8 cellular contexts compared by ENCODE assay signal in the genomic region with DNA sequence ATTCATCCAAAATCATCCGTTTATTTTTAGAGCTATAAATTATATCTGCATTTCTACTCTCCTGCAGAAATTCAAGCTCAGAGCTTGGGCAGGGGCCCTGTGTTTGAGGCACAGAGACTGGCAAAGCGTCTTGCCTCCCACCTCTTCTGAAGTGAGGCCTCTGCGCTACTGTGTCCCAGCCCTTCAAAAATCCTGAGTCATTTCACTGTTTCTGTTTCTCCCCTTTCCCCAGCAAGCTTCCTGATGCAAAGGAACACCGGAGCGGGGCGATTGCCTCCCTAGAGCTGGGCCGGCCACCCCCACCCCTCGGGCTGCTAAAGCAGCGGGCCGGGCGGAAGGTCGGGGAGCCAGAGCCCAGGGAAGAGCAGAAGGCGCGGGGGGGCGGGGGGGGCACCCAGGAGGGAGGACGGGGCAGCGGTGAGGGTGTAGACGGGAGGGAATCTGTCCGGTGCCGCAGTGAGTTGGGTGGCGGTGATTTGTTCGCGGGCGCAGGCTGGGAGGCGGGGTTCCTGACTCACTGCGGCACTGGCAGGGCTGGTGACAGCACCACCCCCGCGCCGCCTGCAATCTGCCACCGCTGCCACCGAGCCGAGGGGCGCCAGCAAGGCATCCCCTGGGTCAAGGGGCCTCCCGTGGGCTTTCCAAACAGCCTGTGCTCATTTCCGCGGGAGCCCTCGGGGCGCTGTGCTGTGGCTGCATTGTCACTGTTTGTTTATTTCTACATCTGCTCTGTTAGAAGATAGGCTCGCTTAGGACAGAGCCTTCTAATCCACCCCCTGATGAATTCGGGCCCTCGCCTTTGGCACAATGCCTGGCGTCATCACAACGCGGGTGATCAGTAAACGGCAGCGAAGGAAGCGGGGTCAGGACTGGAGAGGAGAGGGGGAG. TPM values are rescaled to one million over a fixed set of nuclear protein-coding genes. Genes with fewer than 3 reads are reported as not detected.
DNase-seq lines count a peak whose midpoint lies in the region; ATAC-seq, FAIRE-seq and TF ChIP-seq lines count a peak whose summit lies in the region.

No MANE protein-coding gene starts in this region.

- H3K27me3 Mint-ChIP-seq in immature natural killer cell (ENCODE audit: low read depth in 3 of 3): peaks cover 2 to 12% (median 5%) of the 10 kb centered on the region in 3 donors

- intact Hi-C loops in body of pancreas (cut with DNase I): no loop called here

- TF ChIP-seq RAD21 in A549 (conservative IDR thresholded peaks at IDR 0.05 in 1 of 2, IDR thresholded peaks at IDR 0.05 in 1 of 2): peak; percentile 3 to 57; a peak in 2 of 5 replicates

- peaks cover 19% of the 10 kb centered on the region for H3K4me1 ChIP-seq in A549
- no peaks in the 10 kb centered on the region for H3K4me1 ChIP-seq in HEK293 (ENCODE audit: control insufficient read depth, insufficient read depth, low read length)
- peaks cover 0 to 8% (median 0%) of the 10 kb centered on the region in 4 donors for H3K4me1 ChIP-seq in Peyer's patch
- H3K4me1 ChIP-seq in body of pancreas: peaks cover 6% of the 10 kb centered on the region
- no peaks in the 10 kb centered on the region for H3K4me1 ChIP-seq in skeletal muscle tissue (ENCODE audit: control insufficient read depth in 3 of 3, insufficient read depth in 3 of 3, low read length in 3 of 3)

- WGBS in A549 (ENCODE audit: missing lambda C conversion rate): 5% methylated on average over 38 of the region's 47 CpGs
- 7 to 17% methylated on average over 25 to 46 of the region's 47 CpGs for WGBS in body of pancreas, 2 donors

- H3K36me3 Mint-ChIP-seq in immature natural killer cell: no peaks in the 10 kb centered on the region

- no peak overlapping the region for H3K9ac ChIP-seq in skeletal muscle tissue (ENCODE audit: low read depth in 1 of 3, low read length in 3 of 3)

- DNase-seq in A549 (ENCODE audit: low read depth in 1 of 2, low spot score in 1 of 2): peak; percentile 84 to 89
- DNase-seq in Peyer's patch: peak in 2 of 3 donors; percentile 48 to 58
- peak; percentile 46 to 65 (median 58) for DNase-seq in body of pancreas
- peak; percentile 6 to 17 (median 14) for DNase-seq in immature natural killer cell

- peaks cover 7 to 14% of the 10 kb centered on the region in 2 donors for H3K4me1 Mint-ChIP-seq in immature natural killer cell

- no peaks in the 10 kb centered on the region for H3K27me3 ChIP-seq in Peyer's patch
- H3K27me3 ChIP-seq in body of pancreas: no peaks in the 10 kb centered on the region
- peaks cover 11 to 17% (median 15%) of the 10 kb centered on the region in 3 donors for H3K27me3 ChIP-seq in skeletal muscle tissue (ENCODE audit: control insufficient read depth in 3 of 3, insufficient read depth in 3 of 3, low read length in 3 of 3)

- peaks cover 0 to 2% (median 0%) of the 10 kb centered on the region in 6 donors for H3K9me3 Mint-ChIP-seq in immature natural killer cell

- TF ChIP-seq EP300 in A549 (IDR thresholded peaks at IDR 0.05): peak; percentile 52 to 68; a peak in 3 of 5 replicates

- H3K9me3 ChIP-seq in A549 (peaks cover 6% of the 10 kb centered on the region; the same call in 1 of the 3 replicates), HEK293 (ENCODE audit: control insufficient read depth, insufficient read depth, low read depth, low read length) (no peaks in the 10 kb centered on the region), Peyer's patch (no peaks in the 10 kb centered on the region), body of pancreas (no peaks in the 10 kb centered on the region), skeletal muscle tissue (ENCODE audit: control insufficient read depth in 3 of 3, low read length in 3 of 3) (no peaks in the 10 kb centered on the region)

- no peak for TF ChIP-seq POLR2A in A549 (IDR thresholded peaks at IDR 0.05; ENCODE audit: low read length)
- no peak for TF ChIP-seq POLR2A in Peyer's patch (IDR thresholded peaks at IDR 0.05)
- TF ChIP-seq POLR2A in body of pancreas (IDR thresholded peaks at IDR 0.05): peak in 2 of 3 donors; percentile 12 to 37

- peak; percentile 20; the same call in 1 of the 3 replicates for TF ChIP-seq CTCF in A549 (IDR thresholded peaks at IDR 0.05)
- TF ChIP-seq CTCF in HEK293 (tag by site-specific recombination; IDR thresholded peaks at IDR 0.05): peak; percentile 63
- no peak for TF ChIP-seq CTCF in Peyer's patch (IDR thresholded peaks at IDR 0.05)
- peak in 1 of 7 experiments; percentile 3 for TF ChIP-seq CTCF in body of pancreas (IDR thresholded peaks at IDR 0.05)

- H3K4me3 ChIP-seq in A549: peak overlapping the region; percentile 50
- H3K4me3 ChIP-seq in HEK293 (ENCODE audit: low read depth, low read length): peak overlapping the region; percentile 32
- H3K4me3 ChIP-seq in Peyer's patch: peak overlapping the region in 2 of 4 donors; percentile 38 to 46
- no peak overlapping the region for H3K4me3 ChIP-seq in body of pancreas
- peak overlapping the region; percentile 30 to 64 (median 36) for H3K4me3 ChIP-seq in skeletal muscle tissue (ENCODE audit: low read length in 3 of 3)

- ATAC-seq in A549: peak; percentile 98
- peak; percentile 84 for ATAC-seq in body of pancreas
- ATAC-seq in HG02678 (IDR thresholded peaks at IDR 0.05; ENCODE audit: unreplicated experiment): no peak
- ATAC-seq in HG02759 (IDR thresholded peaks at IDR 0.05; ENCODE audit: unreplicated experiment): no peak

- CTCF ChIA-PET in A549 (lab: Yijun Ruan, JAX) (interaction anchor here (0.7 to 5.6 kb wide), 8 partner anchors 8 to 255 kb away, joined by 3 to 24 read pairs (median 4); no protein-coding TSS in a partner anchor), HEK293 (lab: Yijun Ruan, JAX) (interaction anchor here (0.6 to 1.1 kb wide), 3 partner anchors 8 to 186 kb away, joined by 3 to 4 read pairs (median 3); no protein-coding TSS in a partner anchor)

- no peak for FAIRE-seq in A549 (lab: Jason Lieb, UNC)

- H3K27ac ChIP-seq in A549: peak overlapping the region; percentile 88 to 91
- no peak overlapping the region for H3K27ac ChIP-seq in HEK293 (ENCODE audit: extremely low read depth, low read depth, low read length)
- H3K27ac ChIP-seq in Peyer's patch: no peak overlapping the region
- H3K27ac ChIP-seq in body of pancreas: no peak overlapping the region
- no peak overlapping the region for H3K27ac ChIP-seq in skeletal muscle tissue (ENCODE audit: low read depth, low read length)

- H3K27ac Mint-ChIP-seq in immature natural killer cell: peak overlapping the region in 1 of 6 donors; percentile 59

- POLR2A ChIA-PET in A549 (lab: Yijun Ruan, JAX): interaction anchor here (0.9 kb wide), 1 partner anchor 46 kb away, joined by 8 read pairs; a partner anchor contains a TSS
- POLR2A ChIA-PET in HEK293 (lab: Yijun Ruan, JAX): no interaction called here

- H3K36me3 ChIP-seq in HEK293 (ENCODE audit: control insufficient read depth in 2 of 2, insufficient read depth in 1 of 2, low read length in 2 of 2) (no peaks in the 10 kb centered on the region), Peyer's patch (no peaks in the 10 kb centered on the region), body of pancreas (replicated peaks in 1 of 2; ENCODE audit: insufficient read depth in 1 of 2, low read depth in 2 of 2) (no peaks in the 10 kb centered on the region), skeletal muscle tissue (ENCODE audit: control insufficient read depth in 3 of 3, insufficient read depth in 3 of 3, low read length in 3 of 3) (no peaks in the 10 kb centered on the region)

- peak overlapping the region; percentile 96 for H3K4me2 ChIP-seq in A549

- H3K4me3 Mint-ChIP-seq in immature natural killer cell: peak overlapping the region; percentile 68 to 84 (median 83)

TF ChIP-seq in A549, 52 proteins besides CTCF, POLR2A, EP300 and RAD21 (continues in another document):
- 0 out of 2 replicates have a peak, but pooled peaks have one; percentile 37 for TF ChIP-seq RARB (CRISPR knock-in tag; IDR thresholded peaks at IDR 0.05)
- no peak for TF ChIP-seq FOSB (CRISPR knock-in tag; IDR thresholded peaks at IDR 0.05)
- no peak for TF ChIP-seq MAZ (IDR thresholded peaks at IDR 0.05; ENCODE audit: borderline replicate concordance, low read depth, low read length)
- TF ChIP-seq, protein P1, sequence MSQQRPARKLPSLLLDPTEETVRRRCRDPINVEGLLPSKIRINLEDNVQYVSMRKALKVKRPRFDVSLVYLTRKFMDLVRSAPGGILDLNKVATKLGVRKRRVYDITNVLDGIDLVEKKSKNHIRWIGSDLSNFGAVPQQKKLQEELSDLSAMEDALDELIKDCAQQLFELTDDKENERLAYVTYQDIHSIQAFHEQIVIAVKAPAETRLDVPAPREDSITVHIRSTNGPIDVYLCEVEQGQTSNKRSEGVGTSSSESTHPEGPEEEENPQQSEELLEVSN (IDR thresholded peaks at IDR 0.05; ENCODE audit: borderline replicate concordance, low read depth): peak; percentile 48
- no peak for TF ChIP-seq FOSL2 (IDR thresholded peaks at IDR 0.05)
- peak; percentile 68 for TF ChIP-seq FOSL2 (CRISPR knock-in tag; IDR thresholded peaks at IDR 0.05)
- 0 out of 2 replicates have a peak, but pooled peaks have one; percentile 22 for TF ChIP-seq TFCP2L1 (CRISPR knock-in tag; IDR thresholded peaks at IDR 0.05)

TF ChIP-seq in HEK293, 187 proteins besides CTCF, POLR2A, EP300 and RAD21 (continues in another document):
- TF ChIP-seq ZNF629 (tag by site-specific recombination; IDR thresholded peaks at IDR 0.05) (peak; percentile 44), ZNF830 (tag by site-specific recombination; IDR thresholded peaks at IDR 0.05; ENCODE audit: low read depth) (no peak), EGR2 (tag by site-specific recombination; IDR thresholded peaks at IDR 0.05; ENCODE audit: low read depth) (0 out of 2 replicates have a peak, but pooled peaks have one; percentile 26), ZNF426 (tag by site-specific recombination; IDR thresholded peaks at IDR 0.05) (no peak), ZNF571 (tag by site-specific recombination; IDR thresholded peaks at IDR 0.05) (no peak), ZNF404 (tag by site-specific recombination; IDR thresholded peaks at IDR 0.05) (no peak)

RNA-seq across cellular contexts. Expression of a gene that starts 46.5 kb away (rescaled TPM):
- polyA plus RNA-seq in A549 (2011; rRNA removed) (53.6 and 54.8 TPM in 2 replicates), A549 (2017; fragmentation: RNase III; extraction: RNeasy Plus Mini Kit Qiagen cat#74134 plus additional on column Dnase treatment) (32.8 to 39.6 TPM (median 33.2 TPM) in 3 replicates), immature natural killer cell (not detected)
- polyA plus RNA-seq in A549 (2012; cell fraction: cytosol; rRNA removed): 23.2 and 27.1 TPM in 2 replicates
- 32.8 and 56.3 TPM in 2 replicates for polyA plus RNA-seq in A549 (2012; cell fraction: nucleus; rRNA removed)
- polyA minus RNA-seq in A549 (2011; rRNA and poly(A)+ RNA removed): 31.0 and 32.0 TPM in 2 replicates
- total RNA-seq in Peyer's patch (1 to 10 TPM in 3 of 4 donors, not detected in 1; 1.2 to 2.5 (median 1.6) TPM), body of pancreas (10 to 100 TPM in 1 of 2 donors, 1 to 10 TPM in 1; 3.4 to 10.9 TPM), skeletal muscle tissue (4.2 TPM)

Comparison
In these comparisons a context has a peak if more than half of its experiments do, and no peak if none do; other contexts are left out.
1. ATAC-seq: peak in A549 (2 of 2) and body of pancreas (single experiment); none in HG02678 (single experiment) and HG02759 (single experiment).
2. DNase-seq: peak in every context shown above with its lines; median percentile 86 in A549; 58 in body of pancreas; 53 in Peyer's patch; 14 in immature natural killer cell.
3. H3K27ac ChIP-seq: peak in A549 (2 of 2); none in HEK293 (single experiment), Peyer's patch (0 of 4), body of pancreas (0 of 4) and skeletal muscle tissue (single experiment).
4. H3K4me3 ChIP-seq: peak in A549 (single experiment), HEK293 (single experiment) and skeletal muscle tissue (3 of 3); none in body of pancreas (0 of 2).
5. CTCF ChIP-seq: peak in A549 (single experiment) and HEK293 (single experiment); none in Peyer's patch (0 of 6).
6. POLR2A ChIP-seq: peak in body of pancreas (2 of 3); none in A549 (single experiment) and Peyer's patch (0 of 2).